21 cellular contexts compared by ENCODE assay signal in the genomic region with DNA sequence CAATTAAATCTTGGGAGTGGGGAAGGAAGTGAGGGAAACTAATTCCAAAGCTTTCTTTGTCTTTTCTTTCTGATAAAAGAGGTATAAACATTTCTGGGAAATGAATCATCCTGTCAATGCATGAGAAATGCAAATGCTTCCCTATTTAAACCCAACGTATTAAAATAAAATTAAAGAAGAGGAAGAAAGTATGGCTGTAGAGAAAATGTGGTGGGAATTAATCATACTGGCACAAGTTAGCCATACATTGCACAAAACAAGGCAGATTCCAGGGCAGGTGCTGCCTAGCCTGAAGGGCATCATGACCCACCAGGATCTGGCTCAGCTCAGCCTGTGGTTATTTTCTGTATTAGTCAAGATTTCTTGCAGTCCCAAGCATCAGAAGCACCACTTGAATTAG.
DNase-seq lines count a peak whose midpoint lies in the region; ATAC-seq, FAIRE-seq and TF ChIP-seq lines count a peak whose summit lies in the region.
"Had no signal": no experiment of that assay in that cellular context is flagged by ENCODE, and none has a peak within 500 bp of the region (broad histone marks: within the 10 kb centered on the region; RNA-seq: fewer than 3 reads in every experiment).

No MANE protein-coding gene starts in this region.

- intact Hi-C loops in activated T-helper 2 cell treated with anti-CD3 and anti-CD28 coated beads, Interferon-gamma antibody, Interleukin-2, Interleukin-4, amounts not matched to agents 10 μg/mL and 5 μg/mL and 100 μg/mL, durations not matched to agents 14 hours and 24 hours and 36 hours (cut with micrococcal nuclease) = no loop called here

- no peak overlapping the region for H3K27ac Mint-ChIP-seq in activated T-helper 2 cell treated with anti-CD3 and anti-CD28 coated beads, Interferon-gamma antibody, Interleukin-2, Interleukin-4, amounts not matched to agents 10 μg/mL and 5 μg/mL and 100 μg/mL, durations not matched to agents 14 hours and 24 hours and 36 hours
- no peak overlapping the region for H3K27ac Mint-ChIP-seq in stimulated activated memory B cell treated with anti-CD40 and anti-IgM and Interleukin-4, amounts not matched to agents 10 μg/mL and 1 μg/mL and 100 μg/mL, for 72 hours
- H3K27ac Mint-ChIP-seq: activated naive CD4-positive, alpha-beta T cell treated with anti-CD3 and anti-CD28 coated beads, Interleukin-2, amount 50 U/mL, for 24 hours; T-helper 1 cell treated with Interleukin-12 subunit alpha and Interleukin-12 subunit beta and Interleukin-4 antibody, amounts not matched to agents 30 μg/mL and 1 μg/mL, for 36 hours had no signal

- no peak for ATAC-seq in stimulated activated memory B cell treated with anti-CD40 and anti-IgM and Interleukin-4, amounts not matched to agents 10 μg/mL and 1 μg/mL and 100 μg/mL, for 72 hours
- ATAC-seq: left cardiac atrium, pancreas had no signal

- no peak for FAIRE-seq in RCC 7860 (lab: Jason Lieb, UNC)
- FAIRE-seq: pancreas had no signal

- TF ChIP-seq CTCF in astrocyte of the spinal cord (IDR thresholded peaks at IDR 0.05; ENCODE audit: low read depth, low read length) = no peak

- in situ Hi-C loops in astrocyte of the spinal cord (cut with HindIII; ENCODE audit: low sequenced_read_pairs) = no loop called here

- H3K4me3 ChIP-seq in astrocyte of the spinal cord (ENCODE audit: low read depth, low read length) = no peak overlapping the region
- H3K4me3 ChIP-seq: pancreas, skin epidermis had no signal

- H3K4me3 Mint-ChIP-seq in activated T-helper 2 cell treated with anti-CD3 and anti-CD28 coated beads, Interferon-gamma antibody, Interleukin-2, Interleukin-4, amounts not matched to agents 10 μg/mL and 5 μg/mL and 100 μg/mL, durations not matched to agents 14 hours and 24 hours and 36 hours (ENCODE audit: low read depth) = no peak overlapping the region
- H3K4me3 Mint-ChIP-seq in stimulated activated memory B cell treated with anti-CD40 and anti-IgM and Interleukin-4, amounts not matched to agents 10 μg/mL and 1 μg/mL and 100 μg/mL, for 72 hours = no peak overlapping the region
- H3K4me3 Mint-ChIP-seq: activated naive CD4-positive, alpha-beta T cell treated with anti-CD3 and anti-CD28 coated beads, Interleukin-2, amount 50 U/mL, for 24 hours; T-helper 1 cell treated with Interleukin-12 subunit alpha and Interleukin-12 subunit beta and Interleukin-4 antibody, amounts not matched to agents 30 μg/mL and 1 μg/mL, for 36 hours had no signal

- H3K36me3 Mint-ChIP-seq in activated T-helper 2 cell treated with anti-CD3 and anti-CD28 coated beads, Interferon-gamma antibody, Interleukin-2, Interleukin-4, amounts not matched to agents 10 μg/mL and 5 μg/mL and 100 μg/mL, durations not matched to agents 14 hours and 24 hours and 36 hours (ENCODE audit: low read depth) = no peaks in the 10 kb centered on the region
- no peaks in the 10 kb centered on the region for H3K36me3 Mint-ChIP-seq in stimulated activated memory B cell treated with anti-CD40 and anti-IgM and Interleukin-4, amounts not matched to agents 10 μg/mL and 1 μg/mL and 100 μg/mL, for 72 hours
- H3K36me3 Mint-ChIP-seq: activated naive CD4-positive, alpha-beta T cell treated with anti-CD3 and anti-CD28 coated beads, Interleukin-2, amount 50 U/mL, for 24 hours had no signal

- no peaks in the 10 kb centered on the region for H3K4me1 Mint-ChIP-seq in activated T-helper 2 cell treated with anti-CD3 and anti-CD28 coated beads, Interferon-gamma antibody, Interleukin-2, Interleukin-4, amounts not matched to agents 10 μg/mL and 5 μg/mL and 100 μg/mL, durations not matched to agents 14 hours and 24 hours and 36 hours (ENCODE audit: low read depth)
- no peaks in the 10 kb centered on the region for H3K4me1 Mint-ChIP-seq in stimulated activated memory B cell treated with anti-CD40 and anti-IgM and Interleukin-4, amounts not matched to agents 10 μg/mL and 1 μg/mL and 100 μg/mL, for 72 hours
- H3K4me1 Mint-ChIP-seq: activated naive CD4-positive, alpha-beta T cell treated with anti-CD3 and anti-CD28 coated beads, Interleukin-2, amount 50 U/mL, for 24 hours had no signal

- H3K9me3 Mint-ChIP-seq in activated T-helper 2 cell treated with anti-CD3 and anti-CD28 coated beads, Interferon-gamma antibody, Interleukin-2, Interleukin-4, amounts not matched to agents 10 μg/mL and 5 μg/mL and 100 μg/mL, durations not matched to agents 14 hours and 24 hours and 36 hours = no peaks in the 10 kb centered on the region
- H3K9me3 Mint-ChIP-seq in stimulated activated memory B cell treated with anti-CD40 and anti-IgM and Interleukin-4, amounts not matched to agents 10 μg/mL and 1 μg/mL and 100 μg/mL, for 72 hours = no peaks in the 10 kb centered on the region
- H3K9me3 Mint-ChIP-seq: activated naive CD4-positive, alpha-beta T cell treated with anti-CD3 and anti-CD28 coated beads, Interleukin-2, amount 50 U/mL, for 24 hours; T-helper 1 cell treated with Interleukin-12 subunit alpha and Interleukin-12 subunit beta and Interleukin-4 antibody, amounts not matched to agents 30 μg/mL and 1 μg/mL, for 36 hours had no signal

- H3K27me3 Mint-ChIP-seq in activated T-helper 2 cell treated with anti-CD3 and anti-CD28 coated beads, Interferon-gamma antibody, Interleukin-2, Interleukin-4, amounts not matched to agents 10 μg/mL and 5 μg/mL and 100 μg/mL, durations not matched to agents 14 hours and 24 hours and 36 hours (ENCODE audit: low read depth) = no peaks in the 10 kb centered on the region
- peaks cover 7% of the 10 kb centered on the region for H3K27me3 Mint-ChIP-seq in stimulated activated memory B cell treated with anti-CD40 and anti-IgM and Interleukin-4, amounts not matched to agents 10 μg/mL and 1 μg/mL and 100 μg/mL, for 72 hours

- DNase-seq in Daoy (ENCODE audit: low read depth) (peak; percentile 52), M059J (ENCODE audit: low read depth) (peak; percentile 80), astrocyte of the spinal cord (ENCODE audit: low read depth, low spot score) (peak; percentile 50), kidney tubule cell (ENCODE audit: low spot score) (peak; percentile 10), RCC 7860 (ENCODE audit: low spot score) (no peak)
- no peak for DNase-seq in activated T-helper 2 cell treated with anti-CD3 and anti-CD28 coated beads, Interferon-gamma antibody, Interleukin-2, Interleukin-4, amounts not matched to agents 10 μg/mL and 5 μg/mL and 100 μg/mL, durations not matched to agents 14 hours and 24 hours and 36 hours (ENCODE audit: low spot score)
- DNase-seq in activated T-cell treated with anti-CD3 and anti-CD28 coated beads, Interleukin-2, amount 50 U/mL, for 48 hours = no peak
- DNase-seq: activated CD8-positive, alpha-beta memory T cell treated with anti-CD3 and anti-CD28 coated beads, Interleukin-2, amount 50 U/mL, for 4 hours; central memory CD4-positive, alpha-beta T cell; DMS79; left cardiac atrium; MM.1S; NCI-H2029; NCI-H526; pancreas; RPMI8226; stimulated activated naive CD4-positive, alpha-beta T cell treated with Interleukin-2 at 50 U/mL for 16 hours had no signal

Comparison
In these comparisons a context has a peak if more than half of its experiments do, and no peak if none do; other contexts are left out.
1. DNase-seq: peak in Daoy (single experiment), M059J (single experiment), astrocyte of the spinal cord (single experiment) and kidney tubule cell (single experiment); none in activated T-helper 2 cell treated with anti-CD3 and anti-CD28 coated beads, Interferon-gamma antibody, Interleukin-2, Interleukin-4, amounts not matched to agents 10 μg/mL and 5 μg/mL and 100 μg/mL, durations not matched to agents 14 hours and 24 hours and 36 hours (single experiment), RCC 7860 (single experiment) and activated T-cell treated with anti-CD3 and anti-CD28 coated beads, Interleukin-2, amount 50 U/mL, for 48 hours (0 of 2).